ENCODE assay signal across 11 cellular contexts in the genomic region with DNA sequence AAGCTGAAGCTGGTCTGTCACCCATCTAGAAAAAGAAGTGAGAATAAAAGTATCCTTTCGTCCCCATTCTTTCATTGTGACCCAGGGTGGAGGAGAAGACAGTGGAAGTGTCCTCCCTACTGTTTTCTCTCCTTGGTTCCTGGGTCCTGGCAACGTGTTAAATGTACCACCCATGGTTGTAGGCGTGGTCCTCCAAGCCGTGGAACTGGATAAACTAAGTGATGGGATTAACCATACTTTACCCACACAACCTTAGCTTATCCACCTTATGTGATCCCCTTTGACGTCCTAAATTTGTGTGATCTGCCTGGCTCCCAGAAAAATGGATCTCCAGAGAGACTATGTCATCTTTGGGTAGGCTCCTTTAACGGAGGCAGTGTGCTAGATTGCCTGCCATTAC. TPM values are rescaled to one million over a fixed set of nuclear protein-coding genes. Genes with fewer than 3 reads are reported as not detected.
A peak's percentile ranks its signal among the peaks of the same experiment; 100 is the strongest.
DNase-seq lines count a peak whose midpoint lies in the region; ATAC-seq and TF ChIP-seq lines count a peak whose summit lies in the region.
"Had no signal": no experiment of that assay in that cellular context is flagged by ENCODE, and none has a peak within 500 bp of the region (broad histone marks: within the 10 kb centered on the region; RNA-seq: fewer than 3 reads in every experiment).

No MANE protein-coding gene starts in this region.

- H3K4ac ChIP-seq in mesendoderm (ENCODE audit: low read depth, low read length): no peak overlapping the region

- no CpG with 5 or more reads among the region's 6 CpGs for WGBS in mesendoderm (ENCODE audit: extremely low coverage, insufficient coverage, low lambda C conversion rate)

- ATAC-seq in esophagus mucosa (peak; percentile 54), HG02981 (IDR thresholded peaks at IDR 0.05; ENCODE audit: unreplicated experiment) (no peak)

- H2AFZ ChIP-seq in MM.1S (ENCODE audit: low read length): no peak overlapping the region

- DNase-seq in NCI-H82 (lab: John Stamatoyannopoulos, UW): peak; percentile 66
- no peak for DNase-seq in NCI-H82 treated with DMSO at 0.1 percent for 48 hours (lab: John Stamatoyannopoulos, UW; ENCODE audit: unreplicated experiment)
- no peak for DNase-seq in MM.1S
- DNase-seq in mesendoderm: no peak
- no peak for DNase-seq in NCI-H1417 (lab: John Stamatoyannopoulos, UW)
- DNase-seq in GM13976 (ENCODE audit: low spot score): no peak
- DNase-seq: NCI-H1930 had no signal

- no peaks in the 10 kb centered on the region for H3K9me2 ChIP-seq in MM.1S (replicated peaks; ENCODE audit: insufficient read depth, low read length)

- no peak overlapping the region for H2AK5ac ChIP-seq in mesendoderm (ENCODE audit: low read length)

- H4K5ac ChIP-seq in mesendoderm (ENCODE audit: low read length): no peak overlapping the region

- no peaks in the 10 kb centered on the region for H3F3A ChIP-seq in MM.1S (ENCODE audit: insufficient read depth, low read length)

- peaks cover 5% of the 10 kb centered on the region for H3K79me1 ChIP-seq in mesendoderm (ENCODE audit: low read length)

- H2BK5ac ChIP-seq in mesendoderm (ENCODE audit: low read length): no peak overlapping the region

- H3K4me3 ChIP-seq in MM.1S (ENCODE audit: low read length) (no peak overlapping the region), mesendoderm (ENCODE audit: low read length) (peak overlapping the region; percentile 17)

- H3K9me3 ChIP-seq in MM.1S (replicated peaks; ENCODE audit: insufficient read depth, low read length): no peaks in the 10 kb centered on the region

- peaks cover 26% of the 10 kb centered on the region for H3K27me3 ChIP-seq in MM.1S (replicated peaks; ENCODE audit: insufficient read depth, low read length)
- H3K27me3 ChIP-seq in mesendoderm (ENCODE audit: insufficient read depth, low read length, poor library complexity): no peaks in the 10 kb centered on the region

- H3K18ac ChIP-seq in mesendoderm (ENCODE audit: low read length): no peak overlapping the region

- no peaks in the 10 kb centered on the region for H3K36me3 ChIP-seq in MM.1S (replicated peaks; ENCODE audit: insufficient read depth, low read length)
- no peaks in the 10 kb centered on the region for H3K36me3 ChIP-seq in mesendoderm (ENCODE audit: control insufficient read depth, insufficient read depth, low read length)

- no peak for TF ChIP-seq CTCF in MM.1S (IDR thresholded peaks at IDR 0.05; ENCODE audit: low read length)
- TF ChIP-seq CTCF in GM13976 (IDR thresholded peaks at IDR 0.05; ENCODE audit: borderline replicate concordance, control extremely low read depth, extremely low read depth, insufficient read depth, missing control alignments): no peak

- in situ Hi-C loops in GM13976 (cut with MboI; ENCODE audit: low sequenced_read_pairs, unreplicated experiment): no loop called here

- H3K27ac ChIP-seq in MM.1S (ENCODE audit: low read length) (no peak overlapping the region), mesendoderm (ENCODE audit: low read depth, low read length) (no peak overlapping the region)
- H3K27ac ChIP-seq: 22Rv1, RWPE1 had no signal

- no peaks in the 10 kb centered on the region for H4K20me1 ChIP-seq in MM.1S (ENCODE audit: insufficient read depth, low read length)

- no peak overlapping the region for H2BK15ac ChIP-seq in mesendoderm (replicated peaks; ENCODE audit: low read depth)

- H3K4me2 ChIP-seq in MM.1S (ENCODE audit: low read depth, low read length) (peak overlapping the region; percentile 25; the same call in 1 of the 2 replicates), mesendoderm (ENCODE audit: low read length) (no peak overlapping the region)

- H3K56ac ChIP-seq in mesendoderm (ENCODE audit: low read length): no peak overlapping the region

- H3K4me1 ChIP-seq in MM.1S (ENCODE audit: low read length): peaks cover 4% of the 10 kb centered on the region; the same call in 1 of the 2 replicates
- no peaks in the 10 kb centered on the region for H3K4me1 ChIP-seq in mesendoderm (ENCODE audit: control insufficient read depth, low read depth, low read length)

- no peak overlapping the region for H4K8ac ChIP-seq in mesendoderm (ENCODE audit: low read depth, low read length)

- no peak overlapping the region for H3K23ac ChIP-seq in mesendoderm (ENCODE audit: low read length)

- H2BK120ac ChIP-seq in mesendoderm (ENCODE audit: low read depth, low read length): no peak overlapping the region

- H3K79me2 ChIP-seq in MM.1S (ENCODE audit: low read length) (no peaks in the 10 kb centered on the region), mesendoderm (ENCODE audit: control insufficient read depth, insufficient read depth, low read length) (peaks cover 29% of the 10 kb centered on the region)

- H3K9ac ChIP-seq in MM.1S (ENCODE audit: low read length) (no peak overlapping the region), mesendoderm (ENCODE audit: low read length) (no peak overlapping the region)

RNA-seq across cellular contexts. Expression of a gene that starts 47.4 kb away (rescaled TPM):
- 10.5 TPM for total RNA-seq in esophagus mucosa
- 27.2 TPM for polyA plus RNA-seq in mesendoderm (2013, experiment 1 of 2)
- polyA plus RNA-seq in mesendoderm (2013, experiment 2 of 2): 28.0 TPM

RNA-seq across cellular contexts. Expression of a gene that starts 49.7 kb away (rescaled TPM):
- 12.7 TPM for total RNA-seq in esophagus mucosa
- 4.9 TPM for polyA plus RNA-seq in mesendoderm (2013, experiment 1 of 2)
- 4.7 TPM for polyA plus RNA-seq in mesendoderm (2013, experiment 2 of 2)
